ENCODE assay signal across 17 cellular contexts in the genomic region with DNA sequence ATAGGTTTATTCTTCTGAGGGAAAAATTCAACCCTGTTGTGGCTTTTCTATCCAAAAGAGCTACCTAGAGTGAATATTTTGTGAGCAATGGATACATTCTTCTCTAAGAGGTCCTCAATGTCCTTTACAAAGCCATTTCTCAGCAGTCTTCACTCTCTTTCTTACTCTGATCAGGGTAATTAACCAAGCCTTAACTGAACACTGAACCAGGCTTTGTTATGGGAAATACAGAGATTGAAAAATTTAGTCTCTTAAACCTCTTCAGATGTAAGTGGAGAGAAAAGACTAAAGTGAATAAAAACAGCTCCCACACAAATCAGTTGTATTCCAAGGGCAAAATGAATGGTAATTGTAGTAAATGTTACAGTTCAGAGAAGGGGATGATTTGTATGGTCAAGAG.
DNase-seq lines count a peak whose midpoint lies in the region; ATAC-seq, FAIRE-seq and TF ChIP-seq lines count a peak whose summit lies in the region.
"Had no signal": no experiment of that assay in that cellular context is flagged by ENCODE, and none has a peak within 500 bp of the region (broad histone marks: within the 10 kb centered on the region; RNA-seq: fewer than 3 reads in every experiment).

No MANE protein-coding gene starts in this region.

- H3K36me3 Mint-ChIP-seq in Caco-2 (ENCODE audit: insufficient read depth, unreplicated experiment), result peaks cover 4% of the 10 kb centered on the region
- H3K36me3 Mint-ChIP-seq: natural killer cell had no signal

- no peak for TF ChIP-seq POLR2A in endothelial cell of umbilical vein (IDR thresholded peaks at IDR 0.05; ENCODE audit: low read depth, low read length)

- H3K9me1 ChIP-seq in endothelial cell of umbilical vein (replicated peaks; ENCODE audit: control insufficient read depth, extremely low read depth, insufficient read depth, low read length), result no peaks in the 10 kb centered on the region

- no peaks in the 10 kb centered on the region for H3K27me3 Mint-ChIP-seq in Caco-2 (ENCODE audit: insufficient read depth, unreplicated experiment)
- H3K27me3 Mint-ChIP-seq: activated B cell treated with CpG ODN at 0.5 μM for 24 hours; stimulated activated naive CD8-positive, alpha-beta T cell treated with anti-CD3 and anti-CD28 coated beads, Interleukin-15, Interleukin-2, amounts not matched to agents 100 ng/mL and 50 ng/mL, for 24 hours had no signal

- dilution Hi-C loops in endothelial cell of umbilical vein (cut with MboI; ENCODE audit: extremely low pct_ligation_motif_present, low sequenced_read_pairs), result no loop called here

- H3K36me3 ChIP-seq in Caco-2 (ENCODE audit: control insufficient read depth, insufficient read depth, low read length), result no peaks in the 10 kb centered on the region
- no peaks in the 10 kb centered on the region for H3K36me3 ChIP-seq in PC-3 (ENCODE audit: low read depth, low read length)
- no peaks in the 10 kb centered on the region for H3K36me3 ChIP-seq in endothelial cell of umbilical vein (ENCODE audit: control insufficient read depth in 2 of 2, extremely low read depth in 1 of 2, insufficient read depth in 2 of 2, low read length in 2 of 2)
- H3K36me3 ChIP-seq in osteoblast (ENCODE audit: insufficient read depth, low read length), result no peaks in the 10 kb centered on the region

- FAIRE-seq in endothelial cell of umbilical vein (lab: Jason Lieb, UNC), result no peak

- H3K9me3 ChIP-seq in Caco-2 (no peaks in the 10 kb centered on the region), PC-3 (ENCODE audit: low read length) (no peaks in the 10 kb centered on the region), endothelial cell of umbilical vein (replicated peaks; ENCODE audit: control insufficient read depth, insufficient read depth, low read length) (no peaks in the 10 kb centered on the region), osteoblast (ENCODE audit: low read depth, low read length) (no peaks in the 10 kb centered on the region)

- no peak overlapping the region for H3K9ac ChIP-seq in PC-3 (ENCODE audit: low read length)
- peak overlapping the region; percentile 65 for H3K9ac ChIP-seq in endothelial cell of umbilical vein (replicated peaks; ENCODE audit: extremely low read depth, insufficient read depth, low read length)

- no peak for ATAC-seq in PC-3
- ATAC-seq: activated CD8-positive, alpha-beta T cell treated with anti-CD3 and anti-CD28 coated beads, Interleukin-2, amount 10 ng/mL, durations not matched to agents 7 days and 5 days; effector memory CD8-positive, alpha-beta T cell; natural killer cell had no signal

- H3K79me2 ChIP-seq in PC-3 (ENCODE audit: low read length) (no peaks in the 10 kb centered on the region), endothelial cell of umbilical vein (ENCODE audit: control insufficient read depth, insufficient read depth, low read length) (no peaks in the 10 kb centered on the region), osteoblast (ENCODE audit: insufficient read depth, low read length) (no peaks in the 10 kb centered on the region)

- H3K4me2 ChIP-seq in PC-3 (ENCODE audit: low read length), result peak overlapping the region; percentile 59
- peak overlapping the region; percentile 69 for H3K4me2 ChIP-seq in endothelial cell of umbilical vein (ENCODE audit: insufficient read depth, low read length)
- H3K4me2 ChIP-seq in osteoblast (ENCODE audit: insufficient read depth, low read length), result peak overlapping the region; percentile 47

- H3K27me3 ChIP-seq in Caco-2 (replicated peaks; ENCODE audit: control insufficient read depth, insufficient read depth, low read length) (no peaks in the 10 kb centered on the region), PC-3 (ENCODE audit: low read length) (no peaks in the 10 kb centered on the region), endothelial cell of umbilical vein (ENCODE audit: control insufficient read depth in 2 of 2, insufficient read depth in 2 of 2, low read length in 2 of 2) (no peaks in the 10 kb centered on the region), osteoblast (ENCODE audit: insufficient read depth, low read length) (peaks cover 5% of the 10 kb centered on the region)

- H3K9me3 Mint-ChIP-seq in Caco-2 (ENCODE audit: unreplicated experiment), result no peaks in the 10 kb centered on the region
- H3K9me3 Mint-ChIP-seq: activated B cell treated with CpG ODN at 0.5 μM for 24 hours; effector memory CD8-positive, alpha-beta T cell; natural killer cell; stimulated activated naive CD8-positive, alpha-beta T cell treated with anti-CD3 and anti-CD28 coated beads, Interleukin-15, Interleukin-2, amounts not matched to agents 100 ng/mL and 50 ng/mL, for 24 hours had no signal

- H3K9me2 ChIP-seq in PC-3 (replicated peaks; ENCODE audit: low read length), result no peaks in the 10 kb centered on the region

- intact Hi-C loops in Caco-2 (cut with micrococcal nuclease; ENCODE audit: unreplicated experiment), result no loop called here
- intact Hi-C loops in PC-3 (cut with micrococcal nuclease), result no loop called here
- intact Hi-C loops in endothelial cell of umbilical vein (cut with micrococcal nuclease), result loop anchor here (2.0 kb wide), 3 partner anchors 58 to 376 kb away; no protein-coding TSS in a partner anchor

- no peaks in the 10 kb centered on the region for H4K20me1 ChIP-seq in PC-3 (ENCODE audit: low read length)
- no peaks in the 10 kb centered on the region for H4K20me1 ChIP-seq in endothelial cell of umbilical vein (replicated peaks; ENCODE audit: control insufficient read depth, extremely low read depth, insufficient read depth, low read length)
- no peaks in the 10 kb centered on the region for H4K20me1 ChIP-seq in osteoblast (ENCODE audit: insufficient read depth, low read length)

- TF ChIP-seq CTCF in Caco-2 (IDR thresholded peaks at IDR 0.05; ENCODE audit: insufficient read depth in 1 of 2, low read depth in 1 of 2, low read length in 1 of 2, severe bottlenecking in 1 of 2, unreplicated experiment in 1 of 2) (no peak), PC-3 (conservative IDR thresholded peaks at IDR 0.05; ENCODE audit: low read depth, low read length) (no peak), endothelial cell of umbilical vein (IDR thresholded peaks at IDR 0.05; ENCODE audit: extremely low read depth in 1 of 2, insufficient read depth in 1 of 2, low read depth in 1 of 2, low read length in 2 of 2) (no peak), osteoblast (IDR thresholded peaks at IDR 0.05; ENCODE audit: extremely low read depth, low read depth, low read length) (no peak)

- no peak overlapping the region for H3K27ac ChIP-seq in PC-3 (ENCODE audit: low read length)
- H3K27ac ChIP-seq in endothelial cell of umbilical vein (ENCODE audit: insufficient read depth, low read depth, low read length), result peak overlapping the region; percentile 95
- H3K27ac ChIP-seq in osteoblast (ENCODE audit: low read depth, low read length), result peak overlapping the region; percentile 83

- H3K4me3 ChIP-seq in Caco-2 (ENCODE audit: low read depth, low read length), result no peak overlapping the region
- no peak overlapping the region for H3K4me3 ChIP-seq in PC-3 (ENCODE audit: low read length)
- H3K4me3 ChIP-seq in endothelial cell of umbilical vein (replicated peaks in 1 of 3; ENCODE audit: insufficient read depth in 1 of 3, low read depth in 1 of 3, low read length in 3 of 3), result no peak overlapping the region
- H3K4me3 ChIP-seq in osteoblast (ENCODE audit: insufficient read depth, low read length), result no peak overlapping the region

- H3F3A ChIP-seq in PC-3 (ENCODE audit: low read length, unreplicated experiment), result no peaks in the 10 kb centered on the region

- H3K4me1 ChIP-seq in Caco-2 (peaks cover 31% of the 10 kb centered on the region), PC-3 (ENCODE audit: insufficient read depth, low read length) (peaks cover 21% of the 10 kb centered on the region), endothelial cell of umbilical vein (ENCODE audit: control insufficient read depth, extremely low read depth, insufficient read depth, low read length) (peaks cover 45% of the 10 kb centered on the region), osteoblast (ENCODE audit: insufficient read depth, low read length) (peaks cover 20% of the 10 kb centered on the region)

- H3K4me1 Mint-ChIP-seq in Caco-2 (ENCODE audit: low read depth, unreplicated experiment), result peaks cover 17% of the 10 kb centered on the region
- H3K4me1 Mint-ChIP-seq: activated B cell treated with CpG ODN at 0.5 μM for 24 hours, natural killer cell had no signal

- DNase-seq in Caco-2, result no peak
- no peak for DNase-seq in PC-3
- DNase-seq in endothelial cell of umbilical vein (ENCODE audit: low read depth, low spot score), result no peak
- no peak for DNase-seq in osteoblast (ENCODE audit: insufficient read length, low spot score, missing footprints)
- DNase-seq in cerebellar cortex (ENCODE audit: low spot score), result no peak
- DNase-seq in activated CD4-positive, alpha-beta T cell treated with anti-CD3 and anti-CD28 coated beads, Interleukin-2, amount 50 U/mL, for 1 hour, result no peak
- no peak for DNase-seq in SW 1271 (lab: John Stamatoyannopoulos, UW)
- DNase-seq in SKM-1 treated with dmso at 0.1 percent for 144 hours (lab: John Stamatoyannopoulos, UW; ENCODE audit: unreplicated experiment), result no peak
- DNase-seq: activated B cell treated with CpG ODN at 0.5 μM for 24 hours; activated CD8-positive, alpha-beta T cell treated with anti-CD3 and anti-CD28 coated beads, Interleukin-2, amount 10 ng/mL, durations not matched to agents 7 days and 5 days; AML-193; effector memory CD8-positive, alpha-beta T cell; islet precursor cell; MM.1S; natural killer cell; NCI-H1694 had no signal

- BruUV-seq in Caco-2 (replicated peaks; lab: Mats Ljungman, UMichigan) (no TSS peak), PC-3 (replicated peaks; lab: Mats Ljungman, UMichigan) (no TSS peak), endothelial cell of umbilical vein (replicated peaks; lab: Mats Ljungman, UMichigan) (no TSS peak)

- H3K27ac Mint-ChIP-seq in Caco-2 (ENCODE audit: unreplicated experiment), result peak overlapping the region; percentile 89
- H3K27ac Mint-ChIP-seq: activated B cell treated with CpG ODN at 0.5 μM for 24 hours; activated CD8-positive, alpha-beta T cell treated with anti-CD3 and anti-CD28 coated beads, Interleukin-2, amount 10 ng/mL, durations not matched to agents 7 days and 5 days; effector memory CD8-positive, alpha-beta T cell; natural killer cell; stimulated activated naive CD8-positive, alpha-beta T cell treated with anti-CD3 and anti-CD28 coated beads, Interleukin-15, Interleukin-2, amounts not matched to agents 100 ng/mL and 50 ng/mL, for 24 hours had no signal

- POLR2A ChIA-PET in Caco-2 (lab: Charles Lee) (no interaction called here), PC-3 (lab: Charles Lee; ENCODE audit: unreplicated experiment) (no interaction called here), endothelial cell of umbilical vein (lab: Charles Lee) (no interaction called here)

- no peak overlapping the region for H3K4me3 Mint-ChIP-seq in Caco-2 (ENCODE audit: unreplicated experiment)
- H3K4me3 Mint-ChIP-seq: activated B cell treated with CpG ODN at 0.5 μM for 24 hours; activated CD8-positive, alpha-beta T cell treated with anti-CD3 and anti-CD28 coated beads, Interleukin-2, amount 10 ng/mL, durations not matched to agents 7 days and 5 days; effector memory CD8-positive, alpha-beta T cell; natural killer cell; stimulated activated naive CD8-positive, alpha-beta T cell treated with anti-CD3 and anti-CD28 coated beads, Interleukin-15, Interleukin-2, amounts not matched to agents 100 ng/mL and 50 ng/mL, for 24 hours had no signal

- 0 out of 2 replicates have a peak overlapping the region, but pooled peaks have one; percentile 4 for H2AFZ ChIP-seq in PC-3 (ENCODE audit: low read length)
- no peak overlapping the region for H2AFZ ChIP-seq in endothelial cell of umbilical vein (ENCODE audit: low read depth, low read length)
- peak overlapping the region; percentile 47 for H2AFZ ChIP-seq in osteoblast (ENCODE audit: low read length)

- CTCF ChIA-PET in Caco-2 (lab: Charles Lee), result interaction anchor here (1.3 kb wide), 1 partner anchor 55 kb away, joined by 8 read pairs; no protein-coding TSS in a partner anchor
- CTCF ChIA-PET in PC-3 (lab: Charles Lee), result no interaction called here
- CTCF ChIA-PET in endothelial cell of umbilical vein (lab: Charles Lee), result interaction anchor here (1.0 to 2.0 kb wide), 3 partner anchors 13 to 60 kb away, joined by 3 to 5 read pairs (median 4); no protein-coding TSS in a partner anchor
